34 cellular contexts compared by ENCODE assay signal in the genomic region with DNA sequence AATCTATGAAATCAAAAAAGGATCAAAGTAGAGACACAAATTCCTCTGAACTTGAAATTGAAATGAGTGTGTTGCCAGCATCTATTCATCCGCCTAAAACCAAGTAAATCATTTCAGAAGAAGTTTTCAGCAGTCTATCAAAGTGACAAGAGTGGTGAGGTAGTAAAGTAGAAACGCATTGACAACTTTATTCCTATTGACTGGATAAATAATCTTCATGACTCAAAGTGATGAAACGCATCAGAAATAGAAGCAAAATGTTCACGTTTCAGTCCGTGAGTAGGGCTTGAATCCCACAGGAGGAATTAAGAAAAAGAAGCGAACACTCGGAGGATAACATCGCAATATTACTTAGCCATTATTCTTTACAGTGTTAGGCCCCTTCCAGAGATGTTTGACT.
"Had no signal": no experiment of that assay in that cellular context is flagged by ENCODE, and none has a peak within 500 bp of the region (broad histone marks: within the 10 kb centered on the region; RNA-seq: fewer than 3 reads in every experiment).

No MANE protein-coding gene starts in this region.

- H3K4me3 ChIP-seq: MG63 had no signal

- H3K36me3 ChIP-seq: MG63 had no signal

- H3K27ac ChIP-seq: KMS-11 had no signal

- H3K9ac ChIP-seq: KMS-11 had no signal

- H3K4me2 ChIP-seq: KMS-11 had no signal

- DNase-seq: Karpas-422, Kasumi-1, KBM-7, KG1, MG63, MM.1S, MV-4-11, NCI-H1048, NCI-H1092, NCI-H1092 treated with DMSO at 0.1 percent for 48 hours, NCI-H1105, NCI-H1105 treated with DMSO at 0.1 percent for 48 hours, NCI-H1417, NCI-H1417 treated with DMSO at 0.1 percent for 48 hours, NCI-H1436, NCI-H1436 treated with DMSO at 0.1 percent for 48 hours, NCI-H146, NCI-H1694, NCI-H1694 treated with DMSO at 0.1 percent for 48 hours, NCI-H187, NCI-H187 treated with DMSO at 0.1 percent for 48 hours, NCI-H1930, NCI-H2029, NCI-H2029 treated with DMSO at 0.1 percent for 48 hours, NCI-H2081, NCI-H2081 treated with DMSO at 0.1 percent for 48 hours, NCI-H2107, NCI-H2171, NCI-H2227 treated with DMSO at 0.1 percent for 48 hours, NCI-H226, NCI-H345, NCI-H446, NCI-H446 treated with DMSO at 0.1 percent for 48 hours had no signal

- H3K27me3 ChIP-seq: MG63 had no signal
